ENCODE assay signal across 8 cellular contexts in genomic region chr22:39240841-39241631, GRCh38. TPM values are rescaled to one million over a fixed set of nuclear protein-coding genes. Genes with fewer than 3 reads are reported as not detected.
DNase-seq lines count a peak whose midpoint lies in the region; ATAC-seq and TF ChIP-seq lines count a peak whose summit lies in the region.

No MANE protein-coding gene starts in this region.

- H3K4me2 ChIP-seq in trophoblast cell (ENCODE audit: low read length) = peak overlapping the region; percentile 86

- H3K27me3 ChIP-seq in esophagus muscularis mucosa (peaks cover 9 to 64% (median 21%) of the 10 kb centered on the region in 4 donors), trophoblast cell (ENCODE audit: insufficient read depth, low read length) (no peaks in the 10 kb centered on the region)

- peak overlapping the region; percentile 1 for H4K8ac ChIP-seq in trophoblast cell (ENCODE audit: low read depth, low read length)

- H3K4me3 ChIP-seq in esophagus muscularis mucosa (peak overlapping the region; percentile 60 to 65 (median 61)), trophoblast cell (ENCODE audit: low read depth, low read length) (no peak overlapping the region)

- H2AFZ ChIP-seq in trophoblast cell (ENCODE audit: insufficient read depth, low read length, poor library complexity) = no peak overlapping the region

- H2BK5ac ChIP-seq in trophoblast cell (ENCODE audit: low read depth, low read length, poor library complexity) = peak overlapping the region; percentile 43

- DNase-seq in HK-2 (ENCODE audit: unreplicated experiment) (peak; percentile 70), esophagus muscularis mucosa (ENCODE audit: extremely low spot score) (no peak), trophoblast cell (peak; percentile 92 to 94), epidermal melanocyte (ENCODE audit: insufficient read length, low spot score) (no peak), COLO829 (ENCODE audit: low spot score) (no peak)
- peak; percentile 37 to 38 for DNase-seq in activated CD4-positive, alpha-beta T cell treated with anti-CD3 and anti-CD28 coated beads, Interleukin-2, amount 50 U/mL, for 4 hours

- no peak for TF ChIP-seq CTCF in esophagus muscularis mucosa (IDR thresholded peaks at IDR 0.05)

- no peak for TF ChIP-seq EP300 in esophagus muscularis mucosa (IDR thresholded peaks at IDR 0.05)

- 51% methylated on average over 14 of the region's 19 CpGs for WGBS in esophagus muscularis mucosa
- no CpG with 5 or more reads among the region's 19 CpGs for WGBS in trophoblast cell (ENCODE audit: extremely low coverage, insufficient coverage, insufficient read length)

- H3K14ac ChIP-seq in trophoblast cell (ENCODE audit: low read length) = peak overlapping the region; percentile 96

- H3K79me1 ChIP-seq in trophoblast cell (ENCODE audit: low read length) = peaks cover 60% of the 10 kb centered on the region

- H2BK120ac ChIP-seq in trophoblast cell (ENCODE audit: insufficient read depth, low read length, poor library complexity) = peak overlapping the region; percentile 9

- H2BK12ac ChIP-seq in trophoblast cell (ENCODE audit: low read length) = peak overlapping the region; percentile 16

- intact Hi-C loops in esophagus muscularis mucosa (cut with DNase I) = no loop called here

- ATAC-seq in GM21528 (IDR thresholded peaks at IDR 0.05; ENCODE audit: low FRiP score, unreplicated experiment) (no peak), HG02885 (IDR thresholded peaks at IDR 0.05; ENCODE audit: poor library complexity, unreplicated experiment) (no peak)

- no peak overlapping the region for H4K12ac ChIP-seq in trophoblast cell (ENCODE audit: low read depth, low read length)

- H3K23ac ChIP-seq in trophoblast cell (ENCODE audit: low read length) = no peak overlapping the region

- H2AK5ac ChIP-seq in trophoblast cell (ENCODE audit: low read length) = no peak overlapping the region

- H3K18ac ChIP-seq in trophoblast cell (ENCODE audit: low read length) = peak overlapping the region; percentile 15

- no peak for TF ChIP-seq POLR2A in esophagus muscularis mucosa (IDR thresholded peaks at IDR 0.05; ENCODE audit: low read depth)

- peak overlapping the region; percentile 53 for H4K91ac ChIP-seq in trophoblast cell (ENCODE audit: low read depth, low read length)

- H3K36me3 ChIP-seq in esophagus muscularis mucosa = peaks cover 0 to 13% (median 0%) of the 10 kb centered on the region in 4 donors
- peaks cover 6 to 12% of the 10 kb centered on the region in 2 experiments for H3K36me3 ChIP-seq in trophoblast cell (ENCODE audit: control insufficient read depth in 1 of 2, insufficient read depth in 2 of 2, low read length in 2 of 2)

- no peak overlapping the region for H3K4ac ChIP-seq in trophoblast cell (ENCODE audit: low read depth, low read length)

- peaks cover 63 to 97% (median 94%) of the 10 kb centered on the region in 4 donors for H3K4me1 ChIP-seq in esophagus muscularis mucosa
- H3K4me1 ChIP-seq in trophoblast cell (ENCODE audit: control insufficient read depth in 1 of 2, insufficient read depth in 2 of 2, low read length in 2 of 2) = peaks cover 36 to 42% of the 10 kb centered on the region in 2 experiments

- H3K9me3 ChIP-seq in esophagus muscularis mucosa = no peaks in the 10 kb centered on the region
- no peaks in the 10 kb centered on the region for H3K9me3 ChIP-seq in trophoblast cell (ENCODE audit: insufficient read depth, low read depth, low read length)

- peaks cover 33% of the 10 kb centered on the region for H3K79me2 ChIP-seq in trophoblast cell (ENCODE audit: control insufficient read depth, insufficient read depth, low read length, poor library complexity)

- H3K9ac ChIP-seq in trophoblast cell (ENCODE audit: low read length) = peak overlapping the region; percentile 30

- peak overlapping the region; percentile 70 to 80 (median 76) for H3K27ac ChIP-seq in esophagus muscularis mucosa (replicated peaks in 1 of 4)
- H3K27ac ChIP-seq in trophoblast cell (ENCODE audit: low read depth, low read length) = peak overlapping the region; percentile 84

RNA-seq across cellular contexts. Expression of gene PDGFB, which starts 3.7 kb away (rescaled TPM):
- 10 to 100 TPM; 12.3 to 25.4 (median 18.8) TPM for total RNA-seq in esophagus muscularis mucosa
- polyA plus RNA-seq in trophoblast cell (2013) = 16.2 and 16.3 TPM in 2 replicates

Comparison
In these comparisons a context has a peak if more than half of its experiments do, and no peak if none do; other contexts are left out.
1. DNase-seq: peak in HK-2 (single experiment), activated CD4-positive, alpha-beta T cell treated with anti-CD3 and anti-CD28 coated beads, Interleukin-2, amount 50 U/mL, for 4 hours (2 of 2) and trophoblast cell (2 of 2); none in esophagus muscularis mucosa (single experiment), epidermal melanocyte (single experiment) and COLO829 (single experiment).